8 cellular contexts compared by ENCODE assay signal in genomic region chr7:55963584-55964168, GRCh38. TPM values are rescaled to one million over a fixed set of nuclear protein-coding genes. Genes with fewer than 3 reads are reported as not detected.
DNase-seq lines count a peak whose midpoint lies in the region; ATAC-seq and TF ChIP-seq lines count a peak whose summit lies in the region.

No MANE protein-coding gene starts in this region.

- H3K36me3 Mint-ChIP-seq in activated CD4-positive, alpha-beta memory T cell treated with anti-CD3 and anti-CD28 coated beads for 36 hours: peaks cover 1% of the 10 kb centered on the region

- intact Hi-C loops in HCT116 (cut with micrococcal nuclease) (loop anchor here (2.0 to 10.0 kb wide), 3 partner anchors 219 to 681 kb away; no protein-coding TSS in a partner anchor), right cardiac atrium (cut with DNase I) (no loop called here)
- intact Hi-C loops in activated CD4-positive, alpha-beta memory T cell treated with anti-CD3 and anti-CD28 coated beads for 36 hours (cut with micrococcal nuclease): loop anchor here (1.0 to 2.0 kb wide), 4 partner anchors 12 to 322 kb away; partner anchors contain the start of genes CCT6A, MRPS17, PSPH and ZNF713

- peak overlapping the region; percentile 50 for H3K27ac Mint-ChIP-seq in activated CD4-positive, alpha-beta memory T cell treated with anti-CD3 and anti-CD28 coated beads for 36 hours

- no peaks in the 10 kb centered on the region for H3K36me3 ChIP-seq in HCT116 (ENCODE audit: control insufficient read depth in 1 of 2, insufficient read depth in 2 of 2, low read length in 2 of 2)

- H3K4me3 Mint-ChIP-seq in activated CD4-positive, alpha-beta memory T cell treated with anti-CD3 and anti-CD28 coated beads for 36 hours: peak overlapping the region; percentile 68

- H3K4me3 ChIP-seq in HCT116 (replicated peaks in 1 of 2; ENCODE audit: low read depth in 1 of 2, low read length in 2 of 2) (peak overlapping the region; percentile 33 to 37; a peak in 3 of 4 replicates), right cardiac atrium (ENCODE audit: low read length) (peak overlapping the region; percentile 99), skin epidermis (peak overlapping the region; percentile 37 to 86 (median 69))

- POLR2A ChIA-PET in HCT116 (lab: Charles Lee): no interaction called here
- POLR2A ChIA-PET in activated CD4-positive, alpha-beta memory T cell treated with anti-CD3 and anti-CD28 coated beads for 36 hours (lab: Charles Lee): interaction anchor here (0.6 to 0.8 kb wide), 4 partner anchors 9 to 1204 kb away, joined by 3 to 4 read pairs (median 4); no protein-coding TSS in a partner anchor

- CTCF ChIA-PET in HCT116 (lab: Charles Lee): interaction anchor here (0.6 to 1.7 kb wide), 2 partner anchors 223 to 322 kb away, joined by 5 to 12 read pairs; no protein-coding TSS in a partner anchor
- CTCF ChIA-PET in activated CD4-positive, alpha-beta memory T cell treated with anti-CD3 and anti-CD28 coated beads for 36 hours (lab: Charles Lee): interaction anchor here (0.6 to 2.1 kb wide), 12 partner anchors 9 to 1182 kb away, joined by 3 to 29 read pairs (median 4); partner anchors contain the start of genes CCT6A, CHCHD2 and PSPH

- no peak for TF ChIP-seq POLR2A in HCT116 (IDR thresholded peaks at IDR 0.05; ENCODE audit: borderline replicate concordance, extremely low read depth, insufficient read depth, insufficient read length)

- H3K9me3 ChIP-seq in HCT116 (ENCODE audit: control insufficient read depth in 1 of 2, insufficient read depth in 1 of 2, low read depth in 1 of 2, low read length in 2 of 2) (no peaks in the 10 kb centered on the region), right cardiac atrium (ENCODE audit: control insufficient read depth, low read length) (no peaks in the 10 kb centered on the region)

- no peaks in the 10 kb centered on the region for H3K9me3 Mint-ChIP-seq in activated CD4-positive, alpha-beta memory T cell treated with anti-CD3 and anti-CD28 coated beads for 36 hours

- no peak for TF ChIP-seq RAD21 in HCT116 (IDR thresholded peaks at IDR 0.05; ENCODE audit: low read depth)

- H4K20me1 ChIP-seq in HCT116 (ENCODE audit: insufficient read depth): no peaks in the 10 kb centered on the region

- no peak for TF ChIP-seq CTCF in HCT116 (IDR thresholded peaks at IDR 0.05 in 2 of 3, conservative IDR thresholded peaks at IDR 0.05 in 1 of 3; ENCODE audit: borderline replicate concordance in 1 of 3, insufficient read depth in 1 of 3, low read depth in 2 of 3, low read length in 2 of 3)

- WGBS in right cardiac atrium: 75% methylated on average over 15 of the region's 15 CpGs

- H3K27me3 Mint-ChIP-seq in activated CD4-positive, alpha-beta memory T cell treated with anti-CD3 and anti-CD28 coated beads for 36 hours: no peaks in the 10 kb centered on the region

- peak overlapping the region; percentile 30; the same call in 1 of the 2 replicates for H3K9ac ChIP-seq in HCT116 (ENCODE audit: low read length)

- H3K27ac ChIP-seq in HCT116 (ENCODE audit: low read depth, low read length) (0 out of 2 replicates have a peak overlapping the region, but pooled peaks have one; percentile 63), right cardiac atrium (ENCODE audit: low read length) (peak overlapping the region; percentile 100), skin epidermis (peak overlapping the region in 20 of 21 experiments; percentile 40 to 98 (median 84))

- H3K4me2 ChIP-seq in HCT116 (ENCODE audit: low read length): peak overlapping the region; percentile 62

- H3K4me1 Mint-ChIP-seq in activated CD4-positive, alpha-beta memory T cell treated with anti-CD3 and anti-CD28 coated beads for 36 hours (ENCODE audit: low read depth): peaks cover 29% of the 10 kb centered on the region

- H3K79me2 ChIP-seq in HCT116 (ENCODE audit: insufficient read depth, low read length): peaks cover 32% of the 10 kb centered on the region

- no peaks in the 10 kb centered on the region for H3K27me3 ChIP-seq in HCT116 (ENCODE audit: insufficient read depth, low read length)
- H3K27me3 ChIP-seq in right cardiac atrium (ENCODE audit: control insufficient read depth, insufficient read depth): no peaks in the 10 kb centered on the region

- peak overlapping the region; percentile 74 for H2AFZ ChIP-seq in HCT116 (ENCODE audit: low read depth, low read length, poor library complexity, severe bottlenecking)

- H3K4me1 ChIP-seq in HCT116 (ENCODE audit: control insufficient read depth in 1 of 2, insufficient read depth in 2 of 2, low read length in 2 of 2): peaks cover 9 to 18% of the 10 kb centered on the region in 2 experiments
- H3K4me1 ChIP-seq in right cardiac atrium (ENCODE audit: control insufficient read depth, insufficient read depth, low read length): peaks cover 2% of the 10 kb centered on the region

- DNase-seq in HCT116 (ENCODE audit: low read depth, low spot score) (no peak), right cardiac atrium (no peak), mesenteric fat pad (ENCODE audit: low spot score) (no peak), C1 segment of cervical spinal cord (lab: John Stamatoyannopoulos, UW) (no peak)
- no peak for DNase-seq in activated CD4-positive, alpha-beta memory T cell treated with anti-CD3 and anti-CD28 coated beads for 36 hours

- no TSS peak for BruUV-seq in HCT116 (replicated peaks; lab: Mats Ljungman, UMichigan)

- RAD21 ChIA-PET in HCT116 (lab: Charles Lee; ENCODE audit: low non-redundant PET in 1 of 2, low total read pairs in 2 of 2, uncharacterized antibody in 2 of 2, unreplicated experiment in 2 of 2): no interaction called here

- ATAC-seq in HCT116: no peak
- ATAC-seq in right cardiac atrium: no peak
- ATAC-seq in GM19395 (IDR thresholded peaks at IDR 0.05; ENCODE audit: unreplicated experiment): no peak
- ATAC-seq in GM19463 (IDR thresholded peaks at IDR 0.05; ENCODE audit: unreplicated experiment): no peak

- no peaks in the 10 kb centered on the region for H3K9me2 ChIP-seq in HCT116 (ENCODE audit: insufficient read depth)

TF ChIP-seq in HCT116, 20 proteins besides CTCF, POLR2A, EP300 and RAD21:
- TF ChIP-seq, protein P1, sequence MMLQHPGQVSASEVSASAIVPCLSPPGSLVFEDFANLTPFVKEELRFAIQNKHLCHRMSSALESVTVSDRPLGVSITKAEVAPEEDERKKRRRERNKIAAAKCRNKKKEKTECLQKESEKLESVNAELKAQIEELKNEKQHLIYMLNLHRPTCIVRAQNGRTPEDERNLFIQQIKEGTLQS (IDR thresholded peaks at IDR 0.05): no peak
- TF ChIP-seq EGR1 (IDR thresholded peaks at IDR 0.05; ENCODE audit: low read depth) (no peak), ZNF274 (IDR thresholded peaks at IDR 0.05; ENCODE audit: low read depth, low read length) (no peak), SRF (IDR thresholded peaks at IDR 0.05; ENCODE audit: low read depth) (no peak), REST (IDR thresholded peaks at IDR 0.05; ENCODE audit: low read depth) (no peak)
- TF ChIP-seq, protein P2, sequence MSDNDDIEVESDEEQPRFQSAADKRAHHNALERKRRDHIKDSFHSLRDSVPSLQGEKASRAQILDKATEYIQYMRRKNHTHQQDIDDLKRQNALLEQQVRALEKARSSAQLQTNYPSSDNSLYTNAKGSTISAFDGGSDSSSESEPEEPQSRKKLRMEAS (IDR thresholded peaks at IDR 0.05): no peak
TF ChIP-seq in HCT116: peak in this region for 0.

RNA-seq across cellular contexts. Expression of gene NIPSNAP2, which starts 0.7 kb away (rescaled TPM):
- total RNA-seq in HCT116 (2021; ENCODE audit: unreplicated experiment) (62.4 TPM), right cardiac atrium (100 to 1,000 TPM; 209 to 280 (median 253) TPM), mesenteric fat pad (56.7 TPM)
- 31.9 and 41.6 TPM in 2 replicates for polyA plus RNA-seq in HCT116 (2012)
- 10 to 100 TPM; 55.7 to 57.4 TPM for total RNA-seq in activated CD4-positive, alpha-beta memory T cell treated with anti-CD3 and anti-CD28 coated beads for 36 hours
- polyA plus RNA-seq in right cardiac atrium: 209 TPM

RNA-seq across cellular contexts. Expression of gene MRPS17, which starts 12.0 kb away (rescaled TPM):
- 27.5 TPM for total RNA-seq in HCT116 (2021; ENCODE audit: unreplicated experiment)
- 11.3 and 16.2 TPM in 2 replicates for polyA plus RNA-seq in HCT116 (2012)
- total RNA-seq in activated CD4-positive, alpha-beta memory T cell treated with anti-CD3 and anti-CD28 coated beads for 36 hours: 10 to 100 TPM; 21.7 to 22.3 TPM
- 10 to 100 TPM; 16.6 to 22.2 (median 19.3) TPM for total RNA-seq in right cardiac atrium
- polyA plus RNA-seq in right cardiac atrium: 19.1 TPM
- total RNA-seq in mesenteric fat pad: 13.6 TPM

Comparison
In these comparisons a context has a peak if more than half of its experiments do, and no peak if none do; other contexts are left out.
1. H3K4me3 ChIP-seq: peak in every context shown above with its lines; median percentile 99 in right cardiac atrium; 69 in skin epidermis; 35 in HCT116.
2. intact Hi-C loops: an anchor here in HCT116 (2.0 to 10.0 kb wide) and activated CD4-positive, alpha-beta memory T cell treated with anti-CD3 and anti-CD28 coated beads for 36 hours (1.0 to 2.0 kb wide); none called in right cardiac atrium.